In genomic region chr2:29535188-29535587, GRCh38 we compare ENCODE assay signal across 11 cellular contexts.
"Had no signal": no experiment of that assay in that cellular context is flagged by ENCODE, and none has a peak within 500 bp of the region (broad histone marks: within the 10 kb centered on the region; RNA-seq: fewer than 3 reads in every experiment).

No MANE protein-coding gene starts in this region.

- DNase-seq: GM23248, GOT3, H7, H9, HCEC 1CT, HFFc6 had no signal

- H3K36me3 ChIP-seq: HAP-1 had no signal

- H3K4me3 ChIP-seq: GM23248, GM23338, HAP-1 had no signal

- H3K4me3 Mint-ChIP-seq: GM23338, H9, HFFc6 had no signal

- H3K4me2 ChIP-seq: GM23338 had no signal

- H3K4me1 ChIP-seq: HAP-1 had no signal

- H3K9me3 Mint-ChIP-seq: GM23338, H9, HFFc6 had no signal

- H2AFZ ChIP-seq: GM23248, GM23338 had no signal

- H3K9me3 ChIP-seq: HAP-1 had no signal

- ATAC-seq: GM23338, HCT116 had no signal

- H3K27ac ChIP-seq: GM23248 had no signal

- H3K27ac Mint-ChIP-seq: GM23338, H9, HFFc6 had no signal

- H3K9ac ChIP-seq: GM23248 had no signal

- FAIRE-seq: H1, H54 had no signal
